17 cellular contexts compared by ENCODE assay signal in the genomic region with DNA sequence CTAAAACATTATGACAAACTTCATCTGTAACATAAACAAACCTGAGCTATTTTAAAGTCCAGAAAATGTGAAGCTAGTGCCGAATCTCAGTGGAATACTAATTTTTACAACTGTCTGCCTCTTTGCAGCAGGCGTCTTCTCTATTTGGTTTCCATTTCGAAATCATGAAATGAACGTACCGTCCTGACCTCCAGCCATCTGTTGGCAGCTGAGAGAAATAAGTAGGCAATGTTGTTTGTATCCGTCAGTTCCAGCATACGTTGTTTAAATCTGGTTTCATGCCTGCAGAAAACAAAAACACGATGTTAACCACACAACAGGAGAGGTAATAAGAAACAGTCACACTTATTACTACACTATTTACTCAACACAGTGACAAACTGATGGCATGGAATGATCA. TPM values are rescaled to one million over a fixed set of nuclear protein-coding genes. Genes with fewer than 3 reads are reported as not detected.
DNase-seq lines count a peak whose midpoint lies in the region; ATAC-seq and TF ChIP-seq lines count a peak whose summit lies in the region.
"Had no signal": no experiment of that assay in that cellular context is flagged by ENCODE, and none has a peak within 500 bp of the region (broad histone marks: within the 10 kb centered on the region; RNA-seq: fewer than 3 reads in every experiment).

No MANE protein-coding gene starts in this region.

- DNase-seq in AG08396 (ENCODE audit: low spot score) = peak; percentile 16
- DNase-seq in NCI-H446 (lab: John Stamatoyannopoulos, UW) = peak; percentile 71 to 73
- peak; percentile 26 for DNase-seq in fibroblast of the aortic adventitia (ENCODE audit: low read depth)
- no peak for DNase-seq in NCI-H2107 (lab: John Stamatoyannopoulos, UW)
- DNase-seq in head of caudate nucleus = no peak
- DNase-seq: activated CD4-positive, CD25-positive, alpha-beta regulatory T cell; caudate nucleus; NCI-H2227 treated with DMSO at 0.1 percent for 48 hours; spleen had no signal

- TF ChIP-seq CTCF in fibroblast of the aortic adventitia (IDR thresholded peaks at IDR 0.05; ENCODE audit: insufficient read depth, low read length) = no peak

- H3K27ac ChIP-seq in rectal smooth muscle tissue (ENCODE audit: low read depth, low read length) = peak overlapping the region; percentile 45
- H3K27ac ChIP-seq: neural progenitor cell had no signal

- peaks cover 11% of the 10 kb centered on the region for H3K4me1 ChIP-seq in rectal smooth muscle tissue (ENCODE audit: control insufficient read depth, insufficient read depth, low read length)
- H3K4me1 ChIP-seq: neural progenitor cell, spleen had no signal

- H3K4me3 ChIP-seq in fibroblast of the aortic adventitia (ENCODE audit: low read depth, low read length) (no peak overlapping the region), rectal smooth muscle tissue (ENCODE audit: low read length) (no peak overlapping the region)
- H3K4me3 ChIP-seq: GM12878, neural progenitor cell, spleen had no signal

- H3K36me3 ChIP-seq in rectal smooth muscle tissue (ENCODE audit: control insufficient read depth, insufficient read depth, low read length) = no peaks in the 10 kb centered on the region
- H3K36me3 ChIP-seq: neural progenitor cell, spleen had no signal

- no peaks in the 10 kb centered on the region for H3K27me3 ChIP-seq in rectal smooth muscle tissue (ENCODE audit: control insufficient read depth, insufficient read depth, low read length)
- H3K27me3 ChIP-seq: neural progenitor cell, spleen had no signal

- ATAC-seq in HG03432 (IDR thresholded peaks at IDR 0.05; ENCODE audit: unreplicated experiment) = no peak
- no peak for ATAC-seq in activated CD4-positive, CD25-positive, alpha-beta regulatory T cell treated with anti-CD3 and anti-CD28 coated beads, Interleukin-2, amount 50 U/mL, for 24 hours
- ATAC-seq: GM12878 had no signal

- no peak overlapping the region for H3K9ac ChIP-seq in rectal smooth muscle tissue (ENCODE audit: low read length)
- H3K9ac ChIP-seq: neural progenitor cell had no signal

- intact Hi-C loops in head of caudate nucleus (cut with DNase I) = no loop called here

RNA-seq across cellular contexts. Expression of gene KCNJ8, which starts 54.3 kb away (rescaled TPM):
- total RNA-seq in fibroblast of the aortic adventitia (ENCODE audit: low replicate concordance) = 2.1 and 5.6 TPM in 2 replicates
- total RNA-seq: B cell, endothelial cell of umbilical vein, GM12878, lung microvascular endothelial cell had no signal

Comparison
In these comparisons a context has a peak if more than half of its experiments do, and no peak if none do; other contexts are left out.
1. DNase-seq: peak in AG08396 (single experiment), NCI-H446 (2 of 2) and fibroblast of the aortic adventitia (single experiment); none in NCI-H2107 (single experiment) and head of caudate nucleus (0 of 42).